17 cellular contexts compared by ENCODE assay signal in the genomic region with DNA sequence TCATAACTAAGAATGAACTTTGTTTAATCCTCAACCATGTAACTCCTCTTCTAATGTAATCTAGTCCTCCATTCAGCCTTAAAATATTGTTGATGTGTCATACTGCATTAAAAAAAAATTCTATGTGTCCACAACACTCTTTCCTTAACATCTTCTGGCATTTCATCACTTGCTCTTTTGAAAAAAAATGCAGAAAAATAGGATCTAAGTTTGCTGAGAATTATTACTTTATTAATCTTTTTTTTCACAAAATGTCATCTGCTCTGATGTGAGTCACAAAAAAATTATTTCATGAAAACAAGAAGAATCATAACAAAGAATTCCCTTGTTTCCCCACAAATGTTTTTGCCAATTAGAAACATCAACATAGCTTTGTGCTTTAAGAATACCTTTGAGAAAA.
DNase-seq lines count a peak whose midpoint lies in the region; ATAC-seq and TF ChIP-seq lines count a peak whose summit lies in the region.
"Had no signal": no experiment of that assay in that cellular context is flagged by ENCODE, and none has a peak within 500 bp of the region (broad histone marks: within the 10 kb centered on the region; RNA-seq: fewer than 3 reads in every experiment).

No MANE protein-coding gene starts in this region.

- H3K27me3 Mint-ChIP-seq in activated T-helper 17 cell treated with anti-CD3 and anti-CD28 coated beads, Interleukin-2, amount 50 U/mL, for 72 hours, result no peaks in the 10 kb centered on the region
- H3K27me3 Mint-ChIP-seq: CD4-positive, alpha-beta T cell; IgD-negative memory B cell had no signal

- ATAC-seq in HG03571 (IDR thresholded peaks at IDR 0.05; ENCODE audit: unreplicated experiment) (no peak), HG03460 (IDR thresholded peaks at IDR 0.05; ENCODE audit: unreplicated experiment) (no peak), HG02571 (IDR thresholded peaks at IDR 0.05; ENCODE audit: unreplicated experiment) (no peak)
- no peak for ATAC-seq in activated T-helper 17 cell treated with anti-CD3 and anti-CD28 coated beads, Interleukin-2, amount 50 U/mL, for 72 hours (replicated peaks)

- H4K20me1 ChIP-seq in GM23248 (ENCODE audit: insufficient read depth), result no peaks in the 10 kb centered on the region
- no peaks in the 10 kb centered on the region for H4K20me1 ChIP-seq in fibroblast of lung (ENCODE audit: control insufficient read depth, extremely low read depth, insufficient read depth, low read length)

- no peaks in the 10 kb centered on the region for H3F3A ChIP-seq in GM23248 (ENCODE audit: insufficient read depth)

- H3K9me3 ChIP-seq in GM23248 (ENCODE audit: low read depth) (no peaks in the 10 kb centered on the region), fibroblast of lung (ENCODE audit: control insufficient read depth, insufficient read depth, low read depth, low read length) (no peaks in the 10 kb centered on the region)

- H3K4me1 Mint-ChIP-seq in activated T-helper 17 cell treated with anti-CD3 and anti-CD28 coated beads, Interleukin-2, amount 50 U/mL, for 72 hours, result no peaks in the 10 kb centered on the region

- no peaks in the 10 kb centered on the region for H3K4me1 ChIP-seq in GM23248 (ENCODE audit: insufficient read depth)
- H3K4me1 ChIP-seq in fibroblast of lung (ENCODE audit: control insufficient read depth, extremely low read depth, insufficient read depth, low read length), result no peaks in the 10 kb centered on the region

- no peaks in the 10 kb centered on the region for H3K9me2 ChIP-seq in GM23248 (ENCODE audit: insufficient read depth)

- in situ Hi-C loops in GM23248 (cut with MboI), result no loop called here

- H3K27ac ChIP-seq in GM23248 (no peak overlapping the region), fibroblast of lung (ENCODE audit: insufficient read depth, low read length) (no peak overlapping the region)

- no peaks in the 10 kb centered on the region for H3K36me3 ChIP-seq in GM23248 (ENCODE audit: low read depth)
- no peaks in the 10 kb centered on the region for H3K36me3 ChIP-seq in fibroblast of lung (ENCODE audit: control insufficient read depth, insufficient read depth, low read length)

- H3K79me2 ChIP-seq in GM23248 (ENCODE audit: insufficient read depth) (no peaks in the 10 kb centered on the region), fibroblast of lung (ENCODE audit: control insufficient read depth, insufficient read depth, low read length) (no peaks in the 10 kb centered on the region)

- peak overlapping the region; percentile 15 for H2AFZ ChIP-seq in GM23248
- H2AFZ ChIP-seq in fibroblast of lung (ENCODE audit: low read length), result no peak overlapping the region

- H3K4me3 ChIP-seq in GM23248 (no peak overlapping the region), fibroblast of lung (replicated peaks in 1 of 4; ENCODE audit: control extremely low read depth in 1 of 4, insufficient read depth in 1 of 4, low read depth in 3 of 4, low read length in 4 of 4) (no peak overlapping the region)

- H3K27ac Mint-ChIP-seq in activated T-helper 17 cell treated with anti-CD3 and anti-CD28 coated beads, Interleukin-2, amount 50 U/mL, for 72 hours, result no peak overlapping the region
- H3K27ac Mint-ChIP-seq: CD4-positive, alpha-beta T cell; IgD-negative memory B cell had no signal

- H3K27me3 ChIP-seq in GM23248 (replicated peaks; ENCODE audit: insufficient read depth), result no peaks in the 10 kb centered on the region
- H3K27me3 ChIP-seq in fibroblast of lung (ENCODE audit: control insufficient read depth, insufficient read depth, low read length), result no peaks in the 10 kb centered on the region

- no peaks in the 10 kb centered on the region for H3K36me3 Mint-ChIP-seq in activated T-helper 17 cell treated with anti-CD3 and anti-CD28 coated beads, Interleukin-2, amount 50 U/mL, for 72 hours (ENCODE audit: low read depth)
- H3K36me3 Mint-ChIP-seq: IgD-negative memory B cell had no signal

- H3K4me3 Mint-ChIP-seq in activated T-helper 17 cell treated with anti-CD3 and anti-CD28 coated beads, Interleukin-2, amount 50 U/mL, for 72 hours, result no peak overlapping the region
- H3K4me3 Mint-ChIP-seq: CD4-positive, alpha-beta T cell; IgD-negative memory B cell had no signal

- TF ChIP-seq CTCF in fibroblast of lung (conservative IDR thresholded peaks at IDR 0.05 in 1 of 2, IDR thresholded peaks at IDR 0.05 in 1 of 2; ENCODE audit: low read depth in 1 of 2, low read length in 2 of 2), result no peak

- peak; percentile 37 for DNase-seq in COLO829 (ENCODE audit: low spot score)
- DNase-seq in GM23248, result peak; percentile 15
- DNase-seq in fibroblast of lung (ENCODE audit: low read depth in 2 of 2), result peak; percentile 18 to 31
- peak; percentile 13 for DNase-seq in iris pigment epithelial cell (ENCODE audit: low read depth)
- DNase-seq: CD4-positive, alpha-beta T cell; DMS53; H7; Karpas-422; NCI-H1105; NCI-H2081 treated with DMSO at 0.1 percent for 48 hours; OCI-M1; SHP77 had no signal

- H3K9me3 Mint-ChIP-seq in activated T-helper 17 cell treated with anti-CD3 and anti-CD28 coated beads, Interleukin-2, amount 50 U/mL, for 72 hours, result peaks cover 5% of the 10 kb centered on the region

- peak overlapping the region; percentile 1 for H3K4me2 ChIP-seq in GM23248 (ENCODE audit: unreplicated experiment)
- no peak overlapping the region for H3K4me2 ChIP-seq in fibroblast of lung (ENCODE audit: extremely low read depth, insufficient read depth, low read length)

- H3K9ac ChIP-seq in GM23248, result no peak overlapping the region
- no peak overlapping the region for H3K9ac ChIP-seq in fibroblast of lung (ENCODE audit: insufficient read depth, low read length)
